In the genomic region with DNA sequence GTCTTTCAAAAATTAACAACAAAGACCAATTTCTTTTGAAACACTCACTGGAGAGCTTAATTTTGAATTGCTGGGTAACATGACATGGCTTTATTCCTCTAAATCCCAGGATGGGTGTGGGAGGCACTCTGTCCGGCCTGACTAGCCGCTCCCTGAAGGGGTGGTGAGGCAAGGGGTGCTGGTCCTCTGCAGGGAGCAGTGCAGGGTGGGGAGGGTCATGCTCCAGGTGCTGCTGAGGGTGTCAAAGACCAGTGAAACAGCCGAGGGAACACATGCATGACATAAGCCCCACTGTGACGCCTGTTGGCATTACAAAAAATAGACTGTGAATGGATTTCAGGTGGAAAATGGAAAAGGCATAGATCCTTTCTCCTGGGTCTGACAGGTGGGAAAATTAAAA, we compare ENCODE assay signal across 23 cellular contexts.
"Had no signal": no experiment of that assay in that cellular context is flagged by ENCODE, and none has a peak within 500 bp of the region (broad histone marks: within the 10 kb centered on the region; RNA-seq: fewer than 3 reads in every experiment).

No MANE protein-coding gene starts in this region.

- DNase-seq: activated CD4-positive, alpha-beta memory T cell treated with anti-CD3 and anti-CD28 coated beads, Interleukin-2, amount 10 ng/mL, durations not matched to agents 7 days and 5 days; activated CD4-positive, alpha-beta T cell treated with anti-CD3 and anti-CD28 coated beads, Interleukin-2, amount 10 ng/mL, durations not matched to agents 24 days and 14 days; activated effector memory CD4-positive, alpha-beta T cell treated with anti-CD3 and anti-CD28 coated beads, Interleukin-2, amount 50 U/mL, for 16 hours; activated naive CD4-positive, alpha-beta T cell treated with anti-CD3 and anti-CD28 coated beads, Interleukin-2, amount 10 ng/mL, durations not matched to agents 7 days and 5 days; activated naive CD8-positive, alpha-beta T cell treated with anti-CD3 and anti-CD28 coated beads, Interleukin-2, amount 50 U/mL, for 24 hours; cerebellar nuclear complex; erythroblast; foreskin keratinocyte; hippocampal formation; mesendoderm; naive thymus-derived CD4-positive, alpha-beta T cell; retina; sigmoid colon; stimulated activated CD4-positive, alpha-beta T cell treated with anti-CD3 and anti-CD28 coated beads, Interleukin-15, amount 100 ng/mL, for 24 hours; stimulated activated CD8-positive, alpha-beta memory T cell treated with anti-CD3 and anti-CD28 coated beads, Interleukin-4, amount 100 ng/mL, for 48 hours; stimulated activated naive CD8-positive, alpha-beta T cell treated with anti-CD3 and anti-CD28 coated beads, Interleukin-15, Interleukin-2, amounts not matched to agents 100 U/mL and 50 U/mL, for 24 hours; substantia nigra; tibial artery had no signal

- H3K4me1 Mint-ChIP-seq: activated CD4-positive, alpha-beta memory T cell treated with anti-CD3 and anti-CD28 coated beads, Interleukin-2, amount 10 ng/mL, durations not matched to agents 7 days and 5 days; activated CD4-positive, alpha-beta T cell treated with anti-CD3 and anti-CD28 coated beads, Interleukin-2, amount 10 ng/mL, durations not matched to agents 24 days and 14 days; activated naive CD4-positive, alpha-beta T cell treated with anti-CD3 and anti-CD28 coated beads, Interleukin-2, amount 10 ng/mL, durations not matched to agents 7 days and 5 days had no signal

- H3K36me3 Mint-ChIP-seq: activated naive CD4-positive, alpha-beta T cell treated with anti-CD3 and anti-CD28 coated beads, Interleukin-2, amount 10 ng/mL, durations not matched to agents 7 days and 5 days had no signal

- H3K9me3 ChIP-seq: sigmoid colon, tibial artery had no signal

- ATAC-seq: activated CD4-positive, CD25-positive, alpha-beta regulatory T cell treated with anti-CD3 and anti-CD28 coated beads, Interleukin-2, amount 50 U/mL, for 24 hours; activated naive CD8-positive, alpha-beta T cell treated with anti-CD3 and anti-CD28 coated beads, Interleukin-2, amount 50 U/mL, for 24 hours; foreskin keratinocyte; naive thymus-derived CD4-positive, alpha-beta T cell; stimulated activated naive CD8-positive, alpha-beta T cell treated with anti-CD3 and anti-CD28 coated beads, Interleukin-15, Interleukin-2, amounts not matched to agents 100 U/mL and 50 U/mL, for 24 hours had no signal

- H3K4me1 ChIP-seq: foreskin keratinocyte, tibial artery had no signal

- H3K27ac ChIP-seq: coronary artery, foreskin keratinocyte, tibial artery had no signal

- H3K4me2 ChIP-seq: smooth muscle cell had no signal

- H3K4me3 ChIP-seq: coronary artery, sigmoid colon, smooth muscle cell, tibial artery had no signal

- H3K4me3 Mint-ChIP-seq: activated CD4-positive, alpha-beta memory T cell treated with anti-CD3 and anti-CD28 coated beads, Interleukin-2, amount 10 ng/mL, durations not matched to agents 7 days and 5 days; activated CD4-positive, alpha-beta T cell treated with anti-CD3 and anti-CD28 coated beads, Interleukin-2, amount 10 ng/mL, durations not matched to agents 24 days and 14 days; activated naive CD4-positive, alpha-beta T cell treated with anti-CD3 and anti-CD28 coated beads, Interleukin-2, amount 10 ng/mL, durations not matched to agents 7 days and 5 days; activated naive CD8-positive, alpha-beta T cell treated with anti-CD3 and anti-CD28 coated beads, Interleukin-2, amount 50 U/mL, for 24 hours; naive thymus-derived CD4-positive, alpha-beta T cell; T-helper 1 cell treated with Interleukin-12 subunit alpha and Interleukin-12 subunit beta and Interleukin-4 antibody, amounts not matched to agents 30 μg/mL and 1 μg/mL, for 36 hours had no signal

- H3K36me3 ChIP-seq: sigmoid colon, tibial artery had no signal

- H3K27me3 ChIP-seq: foreskin keratinocyte, sigmoid colon, tibial artery had no signal

- H3K27ac Mint-ChIP-seq: activated CD4-positive, alpha-beta memory T cell treated with anti-CD3 and anti-CD28 coated beads, Interleukin-2, amount 10 ng/mL, durations not matched to agents 7 days and 5 days; activated CD4-positive, alpha-beta T cell treated with anti-CD3 and anti-CD28 coated beads, Interleukin-2, amount 10 ng/mL, durations not matched to agents 24 days and 14 days; activated naive CD4-positive, alpha-beta T cell treated with anti-CD3 and anti-CD28 coated beads, Interleukin-2, amount 10 ng/mL, durations not matched to agents 7 days and 5 days; activated naive CD8-positive, alpha-beta T cell treated with anti-CD3 and anti-CD28 coated beads, Interleukin-2, amount 50 U/mL, for 24 hours; naive thymus-derived CD4-positive, alpha-beta T cell; progenitor cell of endocrine pancreas; T-helper 1 cell treated with Interleukin-12 subunit alpha and Interleukin-12 subunit beta and Interleukin-4 antibody, amounts not matched to agents 30 μg/mL and 1 μg/mL, for 36 hours had no signal

- H3K27me3 Mint-ChIP-seq: activated CD4-positive, alpha-beta memory T cell treated with anti-CD3 and anti-CD28 coated beads, Interleukin-2, amount 10 ng/mL, durations not matched to agents 7 days and 5 days; activated CD4-positive, alpha-beta T cell treated with anti-CD3 and anti-CD28 coated beads, Interleukin-2, amount 10 ng/mL, durations not matched to agents 24 days and 14 days; activated naive CD4-positive, alpha-beta T cell treated with anti-CD3 and anti-CD28 coated beads, Interleukin-2, amount 10 ng/mL, durations not matched to agents 7 days and 5 days; activated naive CD8-positive, alpha-beta T cell treated with anti-CD3 and anti-CD28 coated beads, Interleukin-2, amount 50 U/mL, for 24 hours; naive thymus-derived CD4-positive, alpha-beta T cell; progenitor cell of endocrine pancreas had no signal

- H3K9me3 Mint-ChIP-seq: activated CD4-positive, alpha-beta memory T cell treated with anti-CD3 and anti-CD28 coated beads, Interleukin-2, amount 10 ng/mL, durations not matched to agents 7 days and 5 days; activated CD4-positive, alpha-beta T cell treated with anti-CD3 and anti-CD28 coated beads, Interleukin-2, amount 10 ng/mL, durations not matched to agents 24 days and 14 days; activated naive CD4-positive, alpha-beta T cell treated with anti-CD3 and anti-CD28 coated beads, Interleukin-2, amount 10 ng/mL, durations not matched to agents 7 days and 5 days; activated naive CD8-positive, alpha-beta T cell treated with anti-CD3 and anti-CD28 coated beads, Interleukin-2, amount 50 U/mL, for 24 hours; T-helper 1 cell treated with Interleukin-12 subunit alpha and Interleukin-12 subunit beta and Interleukin-4 antibody, amounts not matched to agents 30 μg/mL and 1 μg/mL, for 36 hours had no signal
